ENCODE assay signal across 8 cellular contexts in genomic region chr3:46695177-46695961, GRCh38. TPM values are rescaled to one million over a fixed set of nuclear protein-coding genes. Genes with fewer than 3 reads are reported as not detected.
DNase-seq lines count a peak whose midpoint lies in the region; ATAC-seq and TF ChIP-seq lines count a peak whose summit lies in the region.

No MANE protein-coding gene starts in this region.

- peak; percentile 16 to 69 for ATAC-seq in upper lobe of left lung (ENCODE audit: low FRiP score in 2 of 2)
- no peak for ATAC-seq in GM18502 (IDR thresholded peaks at IDR 0.05; ENCODE audit: poor library complexity, unreplicated experiment)

- CTCF ChIA-PET in CD4-positive, alpha-beta memory T cell (lab: Charles Lee; ENCODE audit: partially characterized antibody), result interaction anchor here (1.0 to 2.8 kb wide), 6 partner anchors 11 to 206 kb away, joined by 3 to 14 read pairs (median 4); no protein-coding TSS in a partner anchor

- POLR2A ChIA-PET in CD4-positive, alpha-beta memory T cell (lab: Charles Lee; ENCODE audit: partially characterized antibody), result interaction anchor here (0.5 kb wide), 1 partner anchor 521 kb away, joined by 3 read pairs; no protein-coding TSS in a partner anchor

- intact Hi-C loops in CD4-positive, alpha-beta memory T cell (cut with micrococcal nuclease), result no loop called here

- H3K27me3 Mint-ChIP-seq in CD4-positive, alpha-beta memory T cell, result no peaks in the 10 kb centered on the region

- H3K27ac Mint-ChIP-seq in CD4-positive, alpha-beta memory T cell, result peak overlapping the region; percentile 74 to 93 (median 90)

- no peaks in the 10 kb centered on the region for H3K27me3 ChIP-seq in CD4-positive, alpha-beta memory T cell (ENCODE audit: insufficient read depth, low read length)
- H3K27me3 ChIP-seq in upper lobe of left lung, result no peaks in the 10 kb centered on the region

- 33 to 47% methylated on average over 3 to 9 of the region's 11 CpGs for WGBS in upper lobe of left lung, 2 donors

- H3K36me3 ChIP-seq in CD4-positive, alpha-beta memory T cell (ENCODE audit: insufficient read depth, low read length), result no peaks in the 10 kb centered on the region
- H3K36me3 ChIP-seq in upper lobe of left lung, result no peaks in the 10 kb centered on the region

- no peak for TF ChIP-seq POLR2A in upper lobe of left lung (IDR thresholded peaks at IDR 0.05)

- peak overlapping the region; percentile 37 to 80 (median 68) for H3K4me3 Mint-ChIP-seq in CD4-positive, alpha-beta memory T cell

- peak overlapping the region; percentile 39 for H3K27ac ChIP-seq in CD4-positive, alpha-beta memory T cell (ENCODE audit: low read depth, low read length)
- peak overlapping the region; percentile 93 to 96 (median 94) for H3K27ac ChIP-seq in upper lobe of left lung

- peaks cover 64% of the 10 kb centered on the region for H3K4me1 ChIP-seq in CD4-positive, alpha-beta memory T cell (ENCODE audit: insufficient read depth, low read length)
- H3K4me1 ChIP-seq in upper lobe of left lung, result peaks cover 75 to 83% (median 80%) of the 10 kb centered on the region in 4 donors

- H3K4me1 Mint-ChIP-seq in CD4-positive, alpha-beta memory T cell, result peaks cover 33 to 81% (median 59%) of the 10 kb centered on the region in 4 donors

- DNase-seq in CD4-positive, alpha-beta memory T cell, result peak in 4 of 5 donors; percentile 43 to 49 (median 44)
- DNase-seq in Kasumi-1 (lab: John Stamatoyannopoulos, UW) (peak; percentile 91 to 94), mucosa of gallbladder (ENCODE audit: low spot score) (peak; percentile 42), upper lobe of left lung (peak in 1 of 2 donors; percentile 77), cortex of kidney (lab: John Stamatoyannopoulos, UW) (no peak)
- DNase-seq in activated CD4-positive, alpha-beta T cell treated with anti-CD3 and anti-CD28 coated beads for 48 hours, result peak; percentile 67
- peak; percentile 11 for DNase-seq in effector CD8-positive, alpha-beta T cell (lab: John Stamatoyannopoulos, UW)

- H3K36me3 Mint-ChIP-seq in CD4-positive, alpha-beta memory T cell, result no peaks in the 10 kb centered on the region

- peak overlapping the region in 1 of 2 donors; percentile 30 for H3K4me3 ChIP-seq in CD4-positive, alpha-beta memory T cell (ENCODE audit: low read length in 2 of 2)
- H3K4me3 ChIP-seq in upper lobe of left lung, result no peak overlapping the region

- no peaks in the 10 kb centered on the region for H3K9me3 Mint-ChIP-seq in CD4-positive, alpha-beta memory T cell

- peak in 2 of 6 experiments; percentile 13 to 28 for TF ChIP-seq CTCF in upper lobe of left lung (IDR thresholded peaks at IDR 0.05)

- H3K9me3 ChIP-seq in CD4-positive, alpha-beta memory T cell (ENCODE audit: control insufficient read depth in 1 of 2, low read length in 2 of 2), result no peaks in the 10 kb centered on the region
- H3K9me3 ChIP-seq in upper lobe of left lung, result no peaks in the 10 kb centered on the region

- TF ChIP-seq EP300 in upper lobe of left lung (IDR thresholded peaks at IDR 0.05), result peak in 2 of 4 donors; percentile 36 to 65

RNA-seq across cellular contexts. Expression of gene ALS2CL, which starts 1.9 kb away (rescaled TPM):
- 10 to 100 TPM; 26.3 to 29.8 TPM for total RNA-seq in CD4-positive, alpha-beta memory T cell
- 1 to 10 TPM; 3.2 to 6.8 TPM for polyA plus RNA-seq in CD4-positive, alpha-beta memory T cell
- total RNA-seq in mucosa of gallbladder, result 43.8 TPM
- total RNA-seq in upper lobe of left lung, result 100 to 1,000 TPM in 2 of 6 donors, 10 to 100 TPM in 4; 54.2 to 299 (median 66.9) TPM

RNA-seq across cellular contexts. Expression of gene TMIE, which starts 5.8 kb away (rescaled TPM):
- total RNA-seq in CD4-positive, alpha-beta memory T cell, result 1 to 10 TPM; 3.1 to 3.3 TPM
- 1 to 10 TPM in 1 of 2 donors, under 1 TPM in 1; 0.70 to 2.3 TPM for polyA plus RNA-seq in CD4-positive, alpha-beta memory T cell
- total RNA-seq in mucosa of gallbladder, result 0.29 TPM
- total RNA-seq in upper lobe of left lung, result 1 to 10 TPM in 3 of 6 donors, under 1 TPM in 2, not detected in 1; 0.49 to 2.1 (median 1.2) TPM

RNA-seq across cellular contexts. Expression of gene PRSS50, which starts 22.3 kb away (rescaled TPM):
- total RNA-seq in CD4-positive, alpha-beta memory T cell, result not detected
- polyA plus RNA-seq in CD4-positive, alpha-beta memory T cell, result not detected
- 0.17 TPM for total RNA-seq in mucosa of gallbladder
- 1 to 10 TPM in 1 of 6 donors, under 1 TPM in 5; 0.10 to 4.2 (median 0.40) TPM for total RNA-seq in upper lobe of left lung
